In the genomic region with DNA sequence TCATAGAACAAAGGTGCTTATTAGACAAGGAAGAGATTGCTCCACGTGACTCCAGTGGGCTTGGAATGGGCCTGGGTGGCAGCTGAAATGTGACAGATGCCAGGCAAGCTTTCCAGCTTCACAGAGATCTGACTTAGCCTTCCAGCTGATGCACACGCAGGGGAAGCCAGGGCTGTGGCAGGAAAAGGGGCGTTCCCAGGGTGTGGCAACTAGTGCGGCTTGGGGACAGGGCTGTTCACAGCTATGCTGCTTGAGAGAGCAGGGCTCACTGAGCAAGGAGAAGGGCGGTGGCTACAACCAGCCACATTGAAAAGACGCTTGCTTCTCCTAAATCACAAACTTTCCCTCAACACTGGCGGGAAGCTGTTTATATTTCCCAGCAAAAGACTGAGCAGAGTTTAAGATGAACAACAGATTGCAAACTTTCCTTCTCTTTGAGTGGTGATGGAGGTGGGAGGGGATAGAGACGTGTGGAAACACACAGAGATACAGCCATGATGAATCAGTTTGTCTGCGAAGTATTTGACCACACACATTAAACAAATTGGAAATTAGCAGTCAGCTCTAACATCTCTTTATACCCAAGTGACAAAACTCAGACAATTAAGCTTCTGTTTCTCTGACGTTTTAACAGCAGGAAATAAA, we compare ENCODE assay signal across 9 cellular contexts.
DNase-seq lines count a peak whose midpoint lies in the region; ATAC-seq and TF ChIP-seq lines count a peak whose summit lies in the region.
"Had no signal": no experiment of that assay in that cellular context is flagged by ENCODE, and none has a peak within 500 bp of the region (broad histone marks: within the 10 kb centered on the region; RNA-seq: fewer than 3 reads in every experiment).

No MANE protein-coding gene starts in this region.

- H3K27ac ChIP-seq in A673 (ENCODE audit: low read depth, low read length, poor library complexity, severe bottlenecking): peak overlapping the region; percentile 14
- no peak overlapping the region for H3K27ac ChIP-seq in spleen
- H3K27ac ChIP-seq: C4-2B had no signal

- no peaks in the 10 kb centered on the region for H3K27me3 ChIP-seq in A673 (replicated peaks; ENCODE audit: insufficient read depth, low read depth, low read length, poor library complexity)
- peaks cover 0 to 22% (median 0%) of the 10 kb centered on the region in 7 donors for H3K27me3 ChIP-seq in spleen (replicated peaks in 1 of 7)

- H3K36me3 Mint-ChIP-seq in activated naive CD4-positive, alpha-beta T cell treated with anti-CD3 and anti-CD28 coated beads, Interleukin-2, amount 50 U/mL, for 72 hours: no peaks in the 10 kb centered on the region
- no peaks in the 10 kb centered on the region for H3K36me3 Mint-ChIP-seq in stimulated activated naive CD8-positive, alpha-beta T cell treated with anti-CD3 and anti-CD28 coated beads, Interleukin-15, Interleukin-2, amounts not matched to agents 100 ng/mL and 50 ng/mL, for 24 hours (ENCODE audit: low read depth)

- H3K27ac Mint-ChIP-seq in activated naive CD4-positive, alpha-beta T cell treated with anti-CD3 and anti-CD28 coated beads, Interleukin-2, amount 50 U/mL, for 72 hours: peak overlapping the region; percentile 71 to 85
- peak overlapping the region; percentile 96 for H3K27ac Mint-ChIP-seq in stimulated activated naive CD8-positive, alpha-beta T cell treated with anti-CD3 and anti-CD28 coated beads, Interleukin-15, Interleukin-2, amounts not matched to agents 100 ng/mL and 50 ng/mL, for 24 hours

- DNase-seq in A673 (ENCODE audit: low spot score) (peak; percentile 88), NAMALWA (ENCODE audit: low spot score) (peak; percentile 15), left colon (peak; percentile 81), hypothalamus (lab: John Stamatoyannopoulos, UW) (no peak), HK-2 (ENCODE audit: unreplicated experiment) (no peak), spleen (no peak)
- peak; percentile 60 to 64 for DNase-seq in activated naive CD4-positive, alpha-beta T cell treated with anti-CD3 and anti-CD28 coated beads, Interleukin-2, amount 50 U/mL, for 72 hours (ENCODE audit: low spot score in 2 of 2)

- no peak for TF ChIP-seq POLR2A in spleen (IDR thresholded peaks at IDR 0.05)

- H3K4me3 ChIP-seq in A673 (ENCODE audit: low read depth, low read length, poor library complexity, severe bottlenecking) (peak overlapping the region; percentile 8), spleen (no peak overlapping the region)

- H3K4me3 Mint-ChIP-seq in stimulated activated naive CD8-positive, alpha-beta T cell treated with anti-CD3 and anti-CD28 coated beads, Interleukin-15, Interleukin-2, amounts not matched to agents 100 ng/mL and 50 ng/mL, for 24 hours: peak overlapping the region; percentile 72

- H3K4me1 ChIP-seq in A673 (ENCODE audit: insufficient read depth, low read length, poor library complexity, severe bottlenecking) (peaks cover 50% of the 10 kb centered on the region), spleen (peaks cover 0 to 5% (median 0%) of the 10 kb centered on the region in 6 donors)

- peak; percentile 92 to 95 for ATAC-seq in activated naive CD4-positive, alpha-beta T cell treated with anti-CD3 and anti-CD28 coated beads, Interleukin-2, amount 50 U/mL, for 72 hours
- peak; percentile 99 for ATAC-seq in left colon

- CTCF ChIA-PET in A673 (lab: Charles Lee): no interaction called here

- peaks cover 40% of the 10 kb centered on the region for H3K4me1 Mint-ChIP-seq in stimulated activated naive CD8-positive, alpha-beta T cell treated with anti-CD3 and anti-CD28 coated beads, Interleukin-15, Interleukin-2, amounts not matched to agents 100 ng/mL and 50 ng/mL, for 24 hours (ENCODE audit: low read depth)

- 21 to 32% (median 23%) methylated on average over 10 of the region's 10 CpGs for WGBS in spleen, 5 donors

- no TSS peak for BruUV-seq in A673 (replicated peaks; lab: Mats Ljungman, UMichigan)

- no peaks in the 10 kb centered on the region for H3K9me3 Mint-ChIP-seq in activated naive CD4-positive, alpha-beta T cell treated with anti-CD3 and anti-CD28 coated beads, Interleukin-2, amount 50 U/mL, for 72 hours
- no peaks in the 10 kb centered on the region for H3K9me3 Mint-ChIP-seq in stimulated activated naive CD8-positive, alpha-beta T cell treated with anti-CD3 and anti-CD28 coated beads, Interleukin-15, Interleukin-2, amounts not matched to agents 100 ng/mL and 50 ng/mL, for 24 hours

- POLR2A ChIA-PET in A673 (lab: Charles Lee; ENCODE audit: low non-redundant PET): interaction anchor here (0.6 kb wide), 1 partner anchor 60 kb away, joined by 3 read pairs; no protein-coding TSS in a partner anchor

- peaks cover 24% of the 10 kb centered on the region for H3K27me3 Mint-ChIP-seq in stimulated activated naive CD8-positive, alpha-beta T cell treated with anti-CD3 and anti-CD28 coated beads, Interleukin-15, Interleukin-2, amounts not matched to agents 100 ng/mL and 50 ng/mL, for 24 hours

- no peak for TF ChIP-seq CTCF in A673 (conservative IDR thresholded peaks at IDR 0.05; ENCODE audit: low read depth, low read length)
- TF ChIP-seq CTCF in spleen (IDR thresholded peaks at IDR 0.05 in 8 of 11, conservative IDR thresholded peaks at IDR 0.05 in 3 of 11): no peak

- intact Hi-C loops in A673 (cut with micrococcal nuclease; ENCODE audit: unreplicated experiment) (no loop called here), left colon (cut with DNase I, micrococcal nuclease) (no loop called here), spleen (cut with DNase I; ENCODE audit: low total_unique reads) (no loop called here)

- no peaks in the 10 kb centered on the region for H3K36me3 ChIP-seq in A673 (ENCODE audit: insufficient read depth, low read length, poor library complexity, severe bottlenecking)
- H3K36me3 ChIP-seq in spleen: no peaks in the 10 kb centered on the region

- no peaks in the 10 kb centered on the region for H3K9me3 ChIP-seq in A673 (ENCODE audit: low read depth, low read length, poor library complexity, severe bottlenecking)
- no peaks in the 10 kb centered on the region for H3K9me3 ChIP-seq in spleen

Comparison
In these comparisons a context has a peak if more than half of its experiments do, and no peak if none do; other contexts are left out.
1. DNase-seq: peak in A673 (single experiment), NAMALWA (single experiment), activated naive CD4-positive, alpha-beta T cell treated with anti-CD3 and anti-CD28 coated beads, Interleukin-2, amount 50 U/mL, for 72 hours (2 of 2) and left colon (2 of 2); none in hypothalamus (0 of 51), HK-2 (single experiment) and spleen (single experiment).